In genomic region chr9:77438653-77439052, GRCh38 we compare ENCODE assay signal across 25 cellular contexts.
"Had no signal": no experiment of that assay in that cellular context is flagged by ENCODE, and none has a peak within 500 bp of the region (broad histone marks: within the 10 kb centered on the region; RNA-seq: fewer than 3 reads in every experiment).

No MANE protein-coding gene starts in this region.

- H3K27ac Mint-ChIP-seq: IgD-negative memory B cell had no signal

- H3K27ac ChIP-seq: HL-60, KMS-11, RWPE1, SJCRH30 had no signal

- H3K4me1 ChIP-seq: SJCRH30 had no signal

- H3K4me3 Mint-ChIP-seq: IgD-negative memory B cell had no signal

- H3K4me3 ChIP-seq: K562, SJCRH30 had no signal

- H3K36me3 ChIP-seq: SJCRH30 had no signal

- H3K9me3 Mint-ChIP-seq: IgD-negative memory B cell had no signal

- H3K27me3 ChIP-seq: SJCRH30 had no signal

- DNase-seq: Kasumi-1, MM.1S, NCI-H1092 treated with DMSO at 0.1 percent for 48 hours, NCI-H1436, NCI-H187, NCI-H2029, NCI-H2081 treated with DMSO at 0.1 percent for 48 hours, NCI-H2171, NCI-H226, NCI-H446, NCI-H510A, NCI-H524 treated with DMSO at 0.1 percent for 48 hours, NCI-H69, NCI-H774, PC-3, SHP77 treated with DMSO at 0.1 percent for 48 hours, SJCRH30 had no signal

- H3K9me3 ChIP-seq: SJCRH30 had no signal

- H3K4me2 ChIP-seq: KMS-11 had no signal

- H3K9ac ChIP-seq: KMS-11 had no signal

- FAIRE-seq: HTR-8/SVneo, K562 had no signal

- ATAC-seq: K562, Panc1, PC-3, SK-N-SH treated with all-trans-retinoic acid at 6 μM for 48 hours had no signal

- H3K36me3 Mint-ChIP-seq: IgD-negative memory B cell had no signal
